In genomic region chr15:95127356-95127755, GRCh38 we compare ENCODE assay signal across 1 cellular context.
TF ChIP-seq lines count a peak whose summit lies in the region.

No MANE protein-coding gene starts in this region.

TF ChIP-seq in K562, 482 proteins besides CTCF, POLR2A, EP300 and RAD21:
- TF ChIP-seq ZNF644 (tag; IDR thresholded peaks at IDR 0.05; ENCODE audit: low read depth) (no peak), RBM14 (IDR thresholded peaks at IDR 0.05; ENCODE audit: borderline replicate concordance, insufficient read depth, low read depth, low read length) (no peak), ZNF24 (IDR thresholded peaks at IDR 0.05) (no peak), KHSRP (IDR thresholded peaks at IDR 0.05) (no peak), ZNF239 (CRISPR knock-in tag; IDR thresholded peaks at IDR 0.05) (no peak), GTF2F1 (IDR thresholded peaks at IDR 0.05; ENCODE audit: low read depth, low read length) (no peak)
